8 cellular contexts compared by ENCODE assay signal in genomic region chr7:141073173-141073640, GRCh38. TPM values are rescaled to one million over a fixed set of nuclear protein-coding genes. Genes with fewer than 3 reads are reported as not detected.
DNase-seq lines count a peak whose midpoint lies in the region; ATAC-seq and TF ChIP-seq lines count a peak whose summit lies in the region.

No MANE protein-coding gene starts in this region.

- H3F3A ChIP-seq in DOHH2 (ENCODE audit: control insufficient read depth, insufficient read depth), result no peaks in the 10 kb centered on the region

- H3K9me3 ChIP-seq in DOHH2 (ENCODE audit: control insufficient read depth, insufficient read depth, low read length) (no peaks in the 10 kb centered on the region), Karpas-422 (ENCODE audit: low read length) (no peaks in the 10 kb centered on the region), heart left ventricle (no peaks in the 10 kb centered on the region), trophoblast cell (ENCODE audit: insufficient read depth, low read depth, low read length) (peaks cover 3% of the 10 kb centered on the region)

- no peaks in the 10 kb centered on the region for H3K9me2 ChIP-seq in DOHH2 (replicated peaks; ENCODE audit: control insufficient read depth, low read length)
- H3K9me2 ChIP-seq in Karpas-422 (replicated peaks; ENCODE audit: insufficient read depth, low read length), result no peaks in the 10 kb centered on the region

- H3K27ac ChIP-seq in DOHH2 (ENCODE audit: low read depth, low read length) (no peak overlapping the region), Karpas-422 (ENCODE audit: low read length) (no peak overlapping the region), heart left ventricle (peak overlapping the region in 3 of 12 donors; percentile 34 to 61 (median 60)), trophoblast cell (ENCODE audit: low read depth, low read length) (no peak overlapping the region)

- H2AK5ac ChIP-seq in trophoblast cell (ENCODE audit: low read length), result no peak overlapping the region

- H4K91ac ChIP-seq in trophoblast cell (ENCODE audit: low read depth, low read length), result no peak overlapping the region

- DNase-seq in Karpas-422, result no peak
- DNase-seq in heart left ventricle, result peak; percentile 29 to 72 (median 44)
- DNase-seq in trophoblast cell, result peak; percentile 18 to 47
- DNase-seq in NCI-H187 (lab: John Stamatoyannopoulos, UW), result no peak
- no peak for DNase-seq in middle frontal gyrus (ENCODE audit: extremely low spot score, low spot score)

- no peak overlapping the region for H4K8ac ChIP-seq in trophoblast cell (ENCODE audit: low read depth, low read length)

- intact Hi-C loops in heart left ventricle (cut with DNase I), result loop anchor here in 7 of 10 donors (2.0 to 10.0 kb wide), 6 partner anchors 142 to 576 kb away; no protein-coding TSS in a partner anchor

- H3K4ac ChIP-seq in trophoblast cell (ENCODE audit: low read depth, low read length), result no peak overlapping the region

- H3K36me3 ChIP-seq in DOHH2 (ENCODE audit: control insufficient read depth, low read length), result no peaks in the 10 kb centered on the region
- no peaks in the 10 kb centered on the region for H3K36me3 ChIP-seq in Karpas-422 (ENCODE audit: insufficient read depth, low read length)
- no peaks in the 10 kb centered on the region for H3K36me3 ChIP-seq in heart left ventricle
- no peaks in the 10 kb centered on the region for H3K36me3 ChIP-seq in trophoblast cell (ENCODE audit: control insufficient read depth in 1 of 2, insufficient read depth in 2 of 2, low read length in 2 of 2)

- no peak overlapping the region for H2BK12ac ChIP-seq in trophoblast cell (ENCODE audit: low read length)

- H3K4me1 Mint-ChIP-seq in activated naive CD4-positive, alpha-beta T cell treated with anti-CD3 and anti-CD28 coated beads, Interleukin-2, amount 50 U/mL, for 24 hours, result peaks cover 25% of the 10 kb centered on the region

- H3K4me3 ChIP-seq in DOHH2 (ENCODE audit: low read length) (no peak overlapping the region; the same call in 1 of the 2 replicates), Karpas-422 (ENCODE audit: low read length) (peak overlapping the region; percentile 36; the same call in 1 of the 2 replicates), heart left ventricle (peak overlapping the region; percentile 46 to 67 (median 58)), trophoblast cell (ENCODE audit: low read depth, low read length) (peak overlapping the region; percentile 66)

- WGBS in heart left ventricle, 4 donors, result 0 to 4% (median 1%) methylated on average over 15 to 60 of the region's 60 CpGs
- no CpG with 5 or more reads among the region's 60 CpGs for WGBS in trophoblast cell (ENCODE audit: extremely low coverage, insufficient coverage, insufficient read length)

- no peaks in the 10 kb centered on the region for H3K9me3 Mint-ChIP-seq in activated naive CD4-positive, alpha-beta T cell treated with anti-CD3 and anti-CD28 coated beads, Interleukin-2, amount 50 U/mL, for 24 hours

- no peak overlapping the region for H3K14ac ChIP-seq in trophoblast cell (ENCODE audit: low read length)

- H4K20me1 ChIP-seq in DOHH2 (ENCODE audit: control insufficient read depth, insufficient read depth, low read depth, low read length), result no peaks in the 10 kb centered on the region
- no peaks in the 10 kb centered on the region for H4K20me1 ChIP-seq in Karpas-422 (ENCODE audit: insufficient read depth, low read depth, low read length)

- no peak overlapping the region for H2BK5ac ChIP-seq in trophoblast cell (ENCODE audit: low read depth, low read length, poor library complexity)

- no peaks in the 10 kb centered on the region for H3K36me3 Mint-ChIP-seq in activated naive CD4-positive, alpha-beta T cell treated with anti-CD3 and anti-CD28 coated beads, Interleukin-2, amount 50 U/mL, for 24 hours

- H3K9ac ChIP-seq in Karpas-422 (ENCODE audit: low read length) (no peak overlapping the region), trophoblast cell (ENCODE audit: low read length) (no peak overlapping the region)

- H4K12ac ChIP-seq in trophoblast cell (ENCODE audit: low read depth, low read length), result no peak overlapping the region

- peaks cover 76% of the 10 kb centered on the region for H3K27me3 ChIP-seq in DOHH2 (ENCODE audit: control insufficient read depth, low read length)
- no peaks in the 10 kb centered on the region for H3K27me3 ChIP-seq in Karpas-422 (ENCODE audit: low read length)
- H3K27me3 ChIP-seq in heart left ventricle, result peaks cover 0 to 81% (median 8%) of the 10 kb centered on the region in 9 donors
- peaks cover 39% of the 10 kb centered on the region for H3K27me3 ChIP-seq in trophoblast cell (ENCODE audit: insufficient read depth, low read length)

- TF ChIP-seq CTCF in DOHH2 (IDR thresholded peaks at IDR 0.05; ENCODE audit: low read depth, low read length, poor library complexity, severe bottlenecking), result no peak
- TF ChIP-seq CTCF in heart left ventricle (IDR thresholded peaks at IDR 0.05), result no peak

- no peaks in the 10 kb centered on the region for H3K79me2 ChIP-seq in DOHH2 (ENCODE audit: control insufficient read depth, low read length)
- H3K79me2 ChIP-seq in Karpas-422 (ENCODE audit: low read length), result no peaks in the 10 kb centered on the region
- H3K79me2 ChIP-seq in trophoblast cell (ENCODE audit: control insufficient read depth, insufficient read depth, low read length, poor library complexity), result no peaks in the 10 kb centered on the region

- H3K4me3 Mint-ChIP-seq in activated naive CD4-positive, alpha-beta T cell treated with anti-CD3 and anti-CD28 coated beads, Interleukin-2, amount 50 U/mL, for 24 hours, result peak overlapping the region; percentile 80

- peaks cover 4% of the 10 kb centered on the region for H3K4me1 ChIP-seq in DOHH2 (ENCODE audit: control insufficient read depth, low read length)
- H3K4me1 ChIP-seq in Karpas-422 (ENCODE audit: low read length), result no peaks in the 10 kb centered on the region
- H3K4me1 ChIP-seq in heart left ventricle, result peaks cover 0 to 42% (median 20%) of the 10 kb centered on the region in 12 donors
- peaks cover 15 to 20% of the 10 kb centered on the region in 2 experiments for H3K4me1 ChIP-seq in trophoblast cell (ENCODE audit: control insufficient read depth in 1 of 2, insufficient read depth in 2 of 2, low read length in 2 of 2)

- ATAC-seq in heart left ventricle (peak; percentile 62 to 93 (median 82)), HG03139 (IDR thresholded peaks at IDR 0.05; ENCODE audit: unreplicated experiment) (no peak)

- H3K4me2 ChIP-seq in DOHH2 (ENCODE audit: low read length) (peak overlapping the region; percentile 37; the same call in 1 of the 2 replicates), Karpas-422 (ENCODE audit: low read depth, low read length, poor library complexity, severe bottlenecking) (peak overlapping the region; percentile 49), trophoblast cell (ENCODE audit: low read length) (peak overlapping the region; percentile 76)

- no peak overlapping the region for H3K18ac ChIP-seq in trophoblast cell (ENCODE audit: low read length)

- no peaks in the 10 kb centered on the region for H3K79me1 ChIP-seq in trophoblast cell (ENCODE audit: low read length)

- peaks cover 36% of the 10 kb centered on the region for H3K27me3 Mint-ChIP-seq in activated naive CD4-positive, alpha-beta T cell treated with anti-CD3 and anti-CD28 coated beads, Interleukin-2, amount 50 U/mL, for 24 hours

- no peak overlapping the region for H2AFZ ChIP-seq in Karpas-422 (ENCODE audit: low read length)
- H2AFZ ChIP-seq in trophoblast cell (ENCODE audit: insufficient read depth, low read length, poor library complexity), result no peak overlapping the region

- H3K23ac ChIP-seq in trophoblast cell (ENCODE audit: low read length), result no peak overlapping the region

- H3K27ac Mint-ChIP-seq in activated naive CD4-positive, alpha-beta T cell treated with anti-CD3 and anti-CD28 coated beads, Interleukin-2, amount 50 U/mL, for 24 hours, result no peak overlapping the region

- no peak overlapping the region for H2BK120ac ChIP-seq in trophoblast cell (ENCODE audit: insufficient read depth, low read length, poor library complexity)

- TF ChIP-seq POLR2A in heart left ventricle (IDR thresholded peaks at IDR 0.05), result no peak

RNA-seq across cellular contexts. Expression of gene TMEM178B, which starts 0.7 kb away (rescaled TPM):
- not detected in 2 replicates for total RNA-seq in Karpas-422 (2014; rRNA removed; shearing (Covaris generic); ENCODE audit: low replicate concordance)
- 10 to 100 TPM; 15.2 to 58.5 (median 23.1) TPM for total RNA-seq in heart left ventricle
- polyA plus RNA-seq in heart left ventricle, result 1 to 10 TPM; 1.2 to 5.7 TPM
- 1.5 and 1.6 TPM in 2 replicates for polyA plus RNA-seq in trophoblast cell (2013)

RNA-seq across cellular contexts. Expression of gene MRPS33, which starts 58.5 kb away (rescaled TPM):
- 25.2 and 26.8 TPM in 2 replicates for total RNA-seq in Karpas-422 (2014; rRNA removed; shearing (Covaris generic); ENCODE audit: low replicate concordance)
- 100 to 1,000 TPM in 6 of 9 donors, 10 to 100 TPM in 3; 43.7 to 137 (median 105) TPM for total RNA-seq in heart left ventricle
- 100 to 1,000 TPM in 1 of 2 donors, 10 to 100 TPM in 1; 71.8 to 146 TPM for polyA plus RNA-seq in heart left ventricle
- 65.8 and 66.5 TPM in 2 replicates for polyA plus RNA-seq in trophoblast cell (2013)

Comparison
In these comparisons a context has a peak if more than half of its experiments do, and no peak if none do; other contexts are left out.
1. DNase-seq: peak in heart left ventricle (5 of 5) and trophoblast cell (2 of 2); none in Karpas-422 (single experiment), NCI-H187 (0 of 2) and middle frontal gyrus (single experiment).
2. RNA of gene TMEM178B, which starts 0.7 kb away (total RNA-seq): 15.2 to 58.5 TPM in heart left ventricle; not detected in Karpas-422; every median in the first group is over 10 times any median in the second.
3. Peak in every context shown above with its lines, with median percentiles within 50 percentile points of each other: H3K4me2 ChIP-seq.